ENCODE assay signal across 16 cellular contexts in the genomic region with DNA sequence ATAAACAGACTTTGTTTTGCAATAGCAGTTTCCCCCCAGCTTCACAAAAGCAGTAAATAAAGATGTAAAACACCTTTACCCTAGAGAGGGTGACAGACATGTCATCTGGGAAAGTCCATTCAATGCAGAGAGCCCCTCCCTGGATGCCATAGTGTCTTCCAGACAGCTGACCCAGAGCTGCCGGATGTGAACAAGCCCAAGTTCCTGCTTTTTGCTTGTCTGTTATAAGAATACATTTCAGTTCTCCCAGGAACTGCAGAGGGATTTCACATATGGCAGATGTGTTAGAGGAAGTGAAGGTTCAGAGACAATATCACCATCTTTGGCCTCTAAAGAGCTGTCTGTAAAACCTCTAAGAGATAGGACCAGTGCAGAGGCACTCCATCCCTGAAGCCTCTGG. TPM values are rescaled to one million over a fixed set of nuclear protein-coding genes. Genes with fewer than 3 reads are reported as not detected.
DNase-seq lines count a peak whose midpoint lies in the region; ATAC-seq, FAIRE-seq and TF ChIP-seq lines count a peak whose summit lies in the region.
"Had no signal": no experiment of that assay in that cellular context is flagged by ENCODE, and none has a peak within 500 bp of the region (broad histone marks: within the 10 kb centered on the region; RNA-seq: fewer than 3 reads in every experiment).

No MANE protein-coding gene starts in this region.

- no peaks in the 10 kb centered on the region for H3K36me3 ChIP-seq in left ventricle myocardium inferior
- H3K36me3 ChIP-seq in pancreas, result no peaks in the 10 kb centered on the region

- no peaks in the 10 kb centered on the region for H3K27me3 ChIP-seq in left ventricle myocardium inferior (ENCODE audit: low read depth)
- no peaks in the 10 kb centered on the region for H3K27me3 ChIP-seq in pancreas

- intact Hi-C loops in left ventricle myocardium inferior (cut with micrococcal nuclease), result no loop called here
- intact Hi-C loops in pancreas (cut with DNase I), result no loop called here

- peak overlapping the region; percentile 21 for H3K27ac ChIP-seq in left ventricle myocardium inferior (replicated peaks)
- H3K27ac ChIP-seq in pancreas, result no peak overlapping the region

- no peak overlapping the region for H3K4me3 ChIP-seq in left ventricle myocardium inferior
- H3K4me3 ChIP-seq in pancreas, result no peak overlapping the region

- WGBS in pancreas, 2 donors, result 26 to 88% methylated on average over 1 of the region's 1 CpG

- H3K9me3 ChIP-seq in left ventricle myocardium inferior (replicated peaks), result no peaks in the 10 kb centered on the region
- no peaks in the 10 kb centered on the region for H3K9me3 ChIP-seq in pancreas

- in situ Hi-C loops in KBM-7 (cut with MboI; ENCODE audit: low pct_unique_long_range_greater_than_20kb, low sequenced_read_pairs), result no loop called here

- ATAC-seq in pancreas (peak in 3 of 4 donors; percentile 15 to 69 (median 54)), GM19351 (IDR thresholded peaks at IDR 0.05; ENCODE audit: unreplicated experiment) (no peak)
- ATAC-seq: stimulated activated memory B cell treated with anti-CD40 and anti-IgM and Interleukin-4, amounts not matched to agents 10 μg/mL and 1 μg/mL and 100 μg/mL, for 72 hours had no signal

- DNase-seq in KBM-7 (peak; percentile 18), SKM-1 treated with dmso at 0.1 percent for 144 hours (lab: John Stamatoyannopoulos, UW; ENCODE audit: unreplicated experiment) (peak; percentile 42), left ventricle myocardium inferior (no peak), pancreas (no peak), cerebellar cortex (ENCODE audit: low spot score) (no peak)
- DNase-seq in activated CD8-positive, alpha-beta memory T cell treated with anti-CD3 and anti-CD28 coated beads, Interleukin-2, amount 50 U/mL, for 48 hours, result no peak
- DNase-seq: activated B cell treated with CpG ODN at 0.5 μM for 24 hours; activated CD4-positive, alpha-beta memory T cell treated with anti-CD3 and anti-CD28 coated beads, Interleukin-2, amount 10 ng/mL, durations not matched to agents 7 days and 5 days; activated naive CD4-positive, alpha-beta T cell treated with Interleukin-2 at 50 U/mL for 16 hours; activated T-cell treated with anti-CD3 and anti-CD28 coated beads, Interleukin-2, amount 50 U/mL, for 1 hour; NCI-H1436 treated with DMSO at 0.1 percent for 48 hours; NCI-H526; T-helper 2 cell had no signal

- H3K4me1 ChIP-seq in left ventricle myocardium inferior (peaks cover 24% of the 10 kb centered on the region), pancreas (no peaks in the 10 kb centered on the region)

- no peak for TF ChIP-seq CTCF in left ventricle myocardium inferior (IDR thresholded peaks at IDR 0.05; ENCODE audit: borderline replicate concordance)
- TF ChIP-seq CTCF in pancreas (IDR thresholded peaks at IDR 0.05), result no peak

- no peak for FAIRE-seq in pancreas (lab: Jason Lieb, UNC)
- FAIRE-seq: islet of Langerhans had no signal

RNA-seq across cellular contexts. Expression of a gene that starts 48.9 kb away (rescaled TPM):
- total RNA-seq in left ventricle myocardium inferior (1.6 TPM), pancreas (1 to 10 TPM in 2 of 6 donors, under 1 TPM in 4; 0.23 to 4.7 (median 0.75) TPM)
- polyA plus RNA-seq in pancreas, result under 1 TPM; 0.59 to 0.91 TPM

Comparison
In these comparisons a context has a peak if more than half of its experiments do, and no peak if none do; other contexts are left out.
1. DNase-seq: peak in KBM-7 (single experiment) and SKM-1 treated with dmso at 0.1 percent for 144 hours (single experiment); none in left ventricle myocardium inferior (single experiment), pancreas (0 of 6), cerebellar cortex (single experiment) and activated CD8-positive, alpha-beta memory T cell treated with anti-CD3 and anti-CD28 coated beads, Interleukin-2, amount 50 U/mL, for 48 hours (single experiment).